Comparison of ENCODE assay signal across 12 cellular contexts in the genomic region with DNA sequence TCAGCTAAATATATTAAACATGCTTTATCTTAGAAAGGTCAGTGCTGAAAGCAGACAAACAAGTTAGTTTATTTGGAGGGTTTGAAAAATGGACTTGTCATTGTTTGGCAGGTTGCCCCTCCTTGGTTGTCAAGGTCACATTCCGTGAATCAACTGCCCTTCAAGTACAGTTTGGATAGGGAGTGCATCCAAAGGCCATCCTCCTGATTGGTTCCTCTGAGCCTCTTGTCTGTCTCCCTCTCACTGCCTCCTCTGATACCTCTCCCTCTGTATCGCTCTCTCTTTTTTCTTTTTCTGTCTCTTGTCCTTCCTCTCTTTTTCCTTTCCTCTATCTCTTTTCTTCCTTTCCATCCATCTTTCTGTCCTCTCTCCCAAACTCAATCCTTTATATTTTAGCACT. TPM values are rescaled to one million over a fixed set of nuclear protein-coding genes. Genes with fewer than 3 reads are reported as not detected.
DNase-seq lines count a peak whose midpoint lies in the region; ATAC-seq lines count a peak whose summit lies in the region.
"Had no signal": no experiment of that assay in that cellular context is flagged by ENCODE, and none has a peak within 500 bp of the region (broad histone marks: within the 10 kb centered on the region; RNA-seq: fewer than 3 reads in every experiment).

No MANE protein-coding gene starts in this region.

- no peak for DNase-seq in Right ventricle myocardium inferior (ENCODE audit: missing footprints)
- no peak for DNase-seq in cardiac septum (ENCODE audit: low spot score)
- DNase-seq in dermis blood vessel endothelial cell: peak; percentile 61
- DNase-seq in lung microvascular endothelial cell (ENCODE audit: low read depth in 2 of 2): peak; percentile 55 to 81
- DNase-seq in islet precursor cell: no peak
- no peak for DNase-seq in effector memory CD8-positive, alpha-beta T cell
- DNase-seq in NCI-H146 treated with DMSO at 0.1 percent for 48 hours (lab: John Stamatoyannopoulos, UW; ENCODE audit: unreplicated experiment): no peak
- DNase-seq in NCI-H2171 treated with DMSO at 0.1 percent for 48 hours (lab: John Stamatoyannopoulos, UW): no peak
- DNase-seq: Karpas-422, mesenchymal stem cell, NCI-H774, T-helper 17 cell had no signal

- H3K27me3 Mint-ChIP-seq in effector memory CD8-positive, alpha-beta T cell: no peaks in the 10 kb centered on the region
- H3K27me3 Mint-ChIP-seq: T-helper 17 cell had no signal

- no peaks in the 10 kb centered on the region for H3K9me3 Mint-ChIP-seq in effector memory CD8-positive, alpha-beta T cell

- H3K27ac Mint-ChIP-seq in effector memory CD8-positive, alpha-beta T cell: no peak overlapping the region

- ATAC-seq in Right ventricle myocardium inferior: peak; percentile 53
- ATAC-seq in effector memory CD8-positive, alpha-beta T cell (replicated peaks): no peak
- ATAC-seq: T-helper 17 cell had no signal

- H3K4me3 Mint-ChIP-seq in effector memory CD8-positive, alpha-beta T cell: no peak overlapping the region
- H3K4me3 Mint-ChIP-seq: T-helper 17 cell had no signal

- peaks cover 13 to 35% of the 10 kb centered on the region in 2 donors for H3K4me1 Mint-ChIP-seq in effector memory CD8-positive, alpha-beta T cell (ENCODE audit: low read depth in 2 of 2)

- H3K36me3 Mint-ChIP-seq in effector memory CD8-positive, alpha-beta T cell (ENCODE audit: insufficient read depth): peaks cover 9% of the 10 kb centered on the region

- intact Hi-C loops in Right ventricle myocardium inferior (cut with DNase I): no loop called here
- intact Hi-C loops in cardiac septum (cut with DNase I): no loop called here

RNA-seq across cellular contexts. Expression of a gene that starts 5.4 kb away (rescaled TPM):
- total RNA-seq in Right ventricle myocardium inferior: 139 TPM
- 234 TPM for total RNA-seq in cardiac septum
- total RNA-seq in dermis blood vessel endothelial cell: 182 and 188 TPM in 2 replicates
- total RNA-seq in lung microvascular endothelial cell: 138 and 189 TPM in 2 replicates

Comparison
In these comparisons a context has a peak if more than half of its experiments do, and no peak if none do; other contexts are left out.
1. DNase-seq: peak in dermis blood vessel endothelial cell (single experiment) and lung microvascular endothelial cell (2 of 2); none in Right ventricle myocardium inferior (single experiment), cardiac septum (single experiment), islet precursor cell (single experiment), effector memory CD8-positive, alpha-beta T cell (0 of 3), NCI-H146 treated with DMSO at 0.1 percent for 48 hours (single experiment) and NCI-H2171 treated with DMSO at 0.1 percent for 48 hours (single experiment).